In the genomic region with DNA sequence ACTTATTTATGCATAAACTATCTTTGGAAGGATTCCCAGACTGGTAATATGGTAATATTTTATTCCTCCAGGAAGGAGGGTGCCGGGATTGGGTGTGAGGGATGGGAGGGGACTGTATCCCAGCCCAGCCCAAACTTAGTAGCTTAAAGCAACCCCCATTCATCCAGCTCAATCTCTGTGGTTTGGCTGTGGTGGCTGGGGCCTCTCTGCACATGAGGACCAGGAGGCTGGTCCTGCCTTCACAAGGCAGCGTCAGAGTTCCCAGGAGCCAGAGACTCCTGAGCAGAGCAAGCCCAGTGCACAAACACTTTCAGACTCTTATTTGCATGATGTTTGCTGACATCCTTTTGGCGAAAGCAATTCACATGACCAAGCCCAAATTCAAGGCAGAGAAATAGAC, we compare ENCODE assay signal across 15 cellular contexts.
"Had no signal": no experiment of that assay in that cellular context is flagged by ENCODE, and none has a peak within 500 bp of the region (broad histone marks: within the 10 kb centered on the region; RNA-seq: fewer than 3 reads in every experiment).

No MANE protein-coding gene starts in this region.

- H3K27me3 ChIP-seq: ovary, tibial nerve, vagina had no signal

- H3K4me1 ChIP-seq: lower lobe of right lung had no signal

- ATAC-seq: lower lobe of right lung; stimulated activated naive B cell treated with anti-CD40 and anti-IgM and Interleukin-4, amounts not matched to agents 10 μg/mL and 1 μg/mL and 100 μg/mL, for 72 hours had no signal

- H3K9me3 ChIP-seq: esophagus squamous epithelium, lower lobe of right lung, ovary, tibial nerve, vagina had no signal

- H3K27ac ChIP-seq: coronary artery, lower lobe of right lung, ovary, vagina, VCaP had no signal

- H3K4me3 ChIP-seq: coronary artery, esophagus squamous epithelium, lower lobe of right lung, ovary, tibial nerve, vagina had no signal

- H3K36me3 ChIP-seq: esophagus squamous epithelium, lower lobe of right lung, ovary, tibial nerve, vagina had no signal

- DNase-seq: activated CD4-positive, alpha-beta memory T cell treated with anti-CD3 and anti-CD28 coated beads for 36 hours; activated naive CD4-positive, alpha-beta T cell treated with anti-CD3 and anti-CD28 coated beads, Interleukin-2, amount 10 ng/mL, durations not matched to agents 7 days and 5 days; activated T-cell treated with anti-CD3 and anti-CD28 coated beads, Interleukin-2, amount 50 U/mL, for 24 hours; caudate nucleus; esophagus squamous epithelium; lower lobe of right lung; naive B cell; ovary; stimulated activated CD4-positive, alpha-beta T cell treated with anti-CD3 and anti-CD28 coated beads, Interleukin-4, amount 100 ng/mL, for 1 hour; stimulated activated naive B cell treated with anti-CD40 and anti-IgM and Interleukin-4, amounts not matched to agents 10 μg/mL and 1 μg/mL and 100 μg/mL, for 72 hours; T1000 had no signal
